In genomic region chrX:2485460-2485753, GRCh38 we compare ENCODE assay signal across 12 cellular contexts. TPM values are rescaled to one million over a fixed set of nuclear protein-coding genes. Genes with fewer than 3 reads are reported as not detected.
DNase-seq lines count a peak whose midpoint lies in the region; ATAC-seq and TF ChIP-seq lines count a peak whose summit lies in the region.
"Had no signal": no experiment of that assay in that cellular context is flagged by ENCODE, and none has a peak within 500 bp of the region (broad histone marks: within the 10 kb centered on the region; RNA-seq: fewer than 3 reads in every experiment).

No MANE protein-coding gene starts in this region.

- peaks cover 46% of the 10 kb centered on the region for H3K4me1 Mint-ChIP-seq in HFFc6 (ENCODE audit: low read depth)
- H3K4me1 Mint-ChIP-seq in activated T-helper 1 cell treated with anti-CD3 and anti-CD28 coated beads, Interleukin-12 subunit alpha, Interleukin-12 subunit beta, Interleukin-2, Interleukin-4 antibody, amounts not matched to agents 30 ng/mL and 10 ng/mL and 1 ng/mL, durations not matched to agents 14 hours and 24 hours and 36 hours (ENCODE audit: low read depth), result no peaks in the 10 kb centered on the region

- no peaks in the 10 kb centered on the region for H3K9me3 Mint-ChIP-seq in HFFc6
- no peaks in the 10 kb centered on the region for H3K9me3 Mint-ChIP-seq in activated T-helper 1 cell treated with anti-CD3 and anti-CD28 coated beads, Interleukin-12 subunit alpha, Interleukin-12 subunit beta, Interleukin-2, Interleukin-4 antibody, amounts not matched to agents 30 ng/mL and 10 ng/mL and 1 ng/mL, durations not matched to agents 14 hours and 24 hours and 36 hours
- H3K9me3 Mint-ChIP-seq: T-helper 2 cell treated with Interferon-gamma antibody and Interleukin-4, amounts not matched to agents 5 μg/mL and 100 μg/mL, for 36 hours had no signal

- H3K36me3 Mint-ChIP-seq in HFFc6 (ENCODE audit: low read depth), result peaks cover 33% of the 10 kb centered on the region
- H3K36me3 Mint-ChIP-seq in activated T-helper 1 cell treated with anti-CD3 and anti-CD28 coated beads, Interleukin-12 subunit alpha, Interleukin-12 subunit beta, Interleukin-2, Interleukin-4 antibody, amounts not matched to agents 30 ng/mL and 10 ng/mL and 1 ng/mL, durations not matched to agents 14 hours and 24 hours and 36 hours (ENCODE audit: low read depth), result peaks cover 14% of the 10 kb centered on the region

- H3K27ac ChIP-seq in esophagus muscularis mucosa (replicated peaks in 1 of 4) (peak overlapping the region; percentile 67 to 86 (median 76)), lung (ENCODE audit: low read depth in 1 of 2, low read length in 1 of 2) (peak overlapping the region; percentile 13 to 33), substantia nigra (ENCODE audit: low read depth, low read length, poor library complexity, severe bottlenecking) (peak overlapping the region; percentile 82)

- H3K4me3 Mint-ChIP-seq in HFFc6, result peak overlapping the region; percentile 85
- no peak overlapping the region for H3K4me3 Mint-ChIP-seq in activated T-helper 1 cell treated with anti-CD3 and anti-CD28 coated beads, Interleukin-12 subunit alpha, Interleukin-12 subunit beta, Interleukin-2, Interleukin-4 antibody, amounts not matched to agents 30 ng/mL and 10 ng/mL and 1 ng/mL, durations not matched to agents 14 hours and 24 hours and 36 hours
- H3K4me3 Mint-ChIP-seq: T-helper 2 cell treated with Interferon-gamma antibody and Interleukin-4, amounts not matched to agents 5 μg/mL and 100 μg/mL, for 36 hours had no signal

- H3K27ac Mint-ChIP-seq in HFFc6, result peak overlapping the region; percentile 94
- no peak overlapping the region for H3K27ac Mint-ChIP-seq in activated T-helper 1 cell treated with anti-CD3 and anti-CD28 coated beads, Interleukin-12 subunit alpha, Interleukin-12 subunit beta, Interleukin-2, Interleukin-4 antibody, amounts not matched to agents 30 ng/mL and 10 ng/mL and 1 ng/mL, durations not matched to agents 14 hours and 24 hours and 36 hours
- H3K27ac Mint-ChIP-seq: T-helper 2 cell treated with Interferon-gamma antibody and Interleukin-4, amounts not matched to agents 5 μg/mL and 100 μg/mL, for 36 hours had no signal

- no peak for TF ChIP-seq POLR2A in esophagus muscularis mucosa (IDR thresholded peaks at IDR 0.05; ENCODE audit: low read depth)
- no peak for TF ChIP-seq POLR2A in erythroblast (IDR thresholded peaks at IDR 0.05; ENCODE audit: low read length)

- peaks cover 2% of the 10 kb centered on the region; the same call in 1 of the 2 replicates for H3K27me3 Mint-ChIP-seq in HFFc6 (ENCODE audit: insufficient read depth)
- H3K27me3 Mint-ChIP-seq in activated T-helper 1 cell treated with anti-CD3 and anti-CD28 coated beads, Interleukin-12 subunit alpha, Interleukin-12 subunit beta, Interleukin-2, Interleukin-4 antibody, amounts not matched to agents 30 ng/mL and 10 ng/mL and 1 ng/mL, durations not matched to agents 14 hours and 24 hours and 36 hours (ENCODE audit: insufficient read depth), result no peaks in the 10 kb centered on the region

- H3K36me3 ChIP-seq in esophagus muscularis mucosa (peaks cover 31 to 43% (median 39%) of the 10 kb centered on the region in 4 donors), lung (ENCODE audit: control insufficient read depth in 2 of 2, insufficient read depth in 2 of 2, low read length in 2 of 2) (peaks cover 0 to 41% of the 10 kb centered on the region in 2 donors)

- no peaks in the 10 kb centered on the region for H3K27me3 ChIP-seq in esophagus muscularis mucosa
- H3K27me3 ChIP-seq in lung (ENCODE audit: control insufficient read depth, insufficient read depth), result no peaks in the 10 kb centered on the region

- H3K4me1 ChIP-seq in esophagus muscularis mucosa (peaks cover 0 to 36% (median 33%) of the 10 kb centered on the region in 4 donors), lung (ENCODE audit: control insufficient read depth in 2 of 2, insufficient read depth in 2 of 2, low read length in 2 of 2) (peaks cover 0 to 5% of the 10 kb centered on the region in 2 donors)

- no peak for DNase-seq in HFFc6
- DNase-seq in esophagus muscularis mucosa (ENCODE audit: extremely low spot score), result no peak
- no peak for DNase-seq in lung (ENCODE audit: low spot score)
- no peak for DNase-seq in substantia nigra (lab: John Stamatoyannopoulos, UW)
- no peak for DNase-seq in erythroblast (lab: John Stamatoyannopoulos, UW)
- no peak for DNase-seq in HUDEP-2 (lab: John Stamatoyannopoulos, UW; ENCODE audit: unreplicated experiment in 76 of 76)
- DNase-seq in activated T-helper 1 cell treated with anti-CD3 and anti-CD28 coated beads, Interleukin-12 subunit alpha, Interleukin-12 subunit beta, Interleukin-2, Interleukin-4 antibody, amounts not matched to agents 30 ng/mL and 10 ng/mL and 1 ng/mL, durations not matched to agents 14 hours and 24 hours and 36 hours (ENCODE audit: low spot score), result no peak
- DNase-seq in stimulated activated naive CD4-positive, alpha-beta T cell treated with Interleukin-2 at 50 U/mL for 16 hours (lab: John Stamatoyannopoulos, UW), result no peak
- DNase-seq: Calu3, NCI-H1694 treated with DMSO at 0.1 percent for 48 hours, nucleus accumbens had no signal

- H3K4me3 ChIP-seq in esophagus muscularis mucosa, result peak overlapping the region; percentile 34 to 41 (median 36)
- H3K4me3 ChIP-seq in lung, result no peak overlapping the region

- intact Hi-C loops in esophagus muscularis mucosa (cut with DNase I), result no loop called here
- intact Hi-C loops in activated T-helper 1 cell treated with anti-CD3 and anti-CD28 coated beads, Interleukin-12 subunit alpha, Interleukin-12 subunit beta, Interleukin-2, Interleukin-4 antibody, amounts not matched to agents 30 ng/mL and 10 ng/mL and 1 ng/mL, durations not matched to agents 14 hours and 24 hours and 36 hours (cut with micrococcal nuclease), result no loop called here

- WGBS in esophagus muscularis mucosa, result 30% methylated on average over 2 of the region's 2 CpGs
- 20 to 40% methylated on average over 2 of the region's 2 CpGs for WGBS in lung, 2 donors

- no peak for ATAC-seq in lung (ENCODE audit: insufficient read depth, low FRiP score)

- no peak for TF ChIP-seq EP300 in esophagus muscularis mucosa (IDR thresholded peaks at IDR 0.05)

- TF ChIP-seq CTCF in HFFc6 (IDR thresholded peaks at IDR 0.05) (no peak), esophagus muscularis mucosa (IDR thresholded peaks at IDR 0.05) (no peak), lung (IDR thresholded peaks at IDR 0.05; ENCODE audit: control extremely low read depth, extremely low read depth) (no peak)

- no peaks in the 10 kb centered on the region for H3K9me3 ChIP-seq in esophagus muscularis mucosa
- peaks cover 0 to 1% of the 10 kb centered on the region in 2 donors for H3K9me3 ChIP-seq in lung (ENCODE audit: control insufficient read depth in 2 of 2, insufficient read depth in 1 of 2, low read length in 1 of 2)

RNA-seq across cellular contexts. Expression of gene DHRSX, which starts 15.4 kb away (rescaled TPM):
- total RNA-seq in HFFc6 (2021; fragmentation: NEBNext Ultra II Directional; extraction: Animal tissue kit (Norgen Biotek cat#: 25700)), result 10 to 100 TPM; 19.6 to 27.1 (median 22.9) TPM
- 10 to 100 TPM; 19.6 to 22.4 (median 21.0) TPM for total RNA-seq in esophagus muscularis mucosa
- 10 to 100 TPM; 20.4 to 26.3 TPM for total RNA-seq in lung
- 10 to 100 TPM in 1 of 2 donors, 1 to 10 TPM in 1; 7.0 to 17.5 TPM for polyA plus RNA-seq in lung
- 26.3 and 27.4 TPM in 2 replicates for total RNA-seq in activated T-helper 1 cell treated with anti-CD3 and anti-CD28 coated beads, Interleukin-12 subunit alpha, Interleukin-12 subunit beta, Interleukin-2, Interleukin-4 antibody, amounts not matched to agents 30 ng/mL and 10 ng/mL and 1 ng/mL, durations not matched to agents 14 hours and 24 hours and 36 hours

RNA-seq across cellular contexts. Expression of gene ZBED1, which starts 15.4 kb away (rescaled TPM):
- total RNA-seq in HFFc6 (2021; fragmentation: NEBNext Ultra II Directional; extraction: Animal tissue kit (Norgen Biotek cat#: 25700)), result 10 to 100 TPM; 24.7 to 29.6 (median 25.6) TPM
- total RNA-seq in esophagus muscularis mucosa, result 10 to 100 TPM; 32.8 to 44.8 (median 39.5) TPM
- 10 to 100 TPM; 35.0 to 36.7 TPM for total RNA-seq in lung
- 10 to 100 TPM; 13.5 to 29.1 TPM for polyA plus RNA-seq in lung
- total RNA-seq in activated T-helper 1 cell treated with anti-CD3 and anti-CD28 coated beads, Interleukin-12 subunit alpha, Interleukin-12 subunit beta, Interleukin-2, Interleukin-4 antibody, amounts not matched to agents 30 ng/mL and 10 ng/mL and 1 ng/mL, durations not matched to agents 14 hours and 24 hours and 36 hours, result 39.8 and 41.6 TPM in 2 replicates

Comparison
In these comparisons a context has a peak if more than half of its experiments do, and no peak if none do; other contexts are left out.
1. H3K27ac ChIP-seq: peak in every context shown above with its lines; median percentile 82 in substantia nigra; 76 in esophagus muscularis mucosa; 23 in lung.